Comparison of ENCODE assay signal across 26 cellular contexts in the genomic region with DNA sequence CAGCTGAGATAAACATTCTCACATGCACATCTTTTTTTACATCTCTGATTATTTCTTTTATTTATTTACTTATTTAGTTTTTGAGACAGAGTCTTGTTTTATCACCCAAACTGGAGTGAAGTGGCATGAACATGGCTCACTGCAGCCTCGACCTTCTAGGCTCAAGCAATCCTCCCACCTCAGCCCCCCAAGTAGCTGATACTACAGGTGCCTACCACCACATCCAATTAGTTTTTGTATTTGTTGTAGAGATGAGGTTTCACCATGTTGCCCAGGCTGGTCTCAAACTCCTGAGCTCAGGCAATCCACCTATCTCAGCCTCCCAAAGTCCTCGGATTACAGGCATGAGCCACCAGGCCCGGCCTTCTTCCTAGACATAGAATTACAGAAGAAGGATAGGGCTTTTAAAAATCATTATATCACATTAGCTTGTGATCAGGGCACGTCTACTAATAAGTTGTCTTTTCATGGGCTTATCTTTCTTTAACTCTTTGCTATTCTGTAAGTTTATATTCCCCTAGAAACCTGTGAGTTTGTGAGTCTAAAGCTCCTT. TPM values are rescaled to one million over a fixed set of nuclear protein-coding genes. Genes with fewer than 3 reads are reported as not detected.
"Had no signal": no experiment of that assay in that cellular context is flagged by ENCODE, and none has a peak within 500 bp of the region (broad histone marks: within the 10 kb centered on the region; RNA-seq: fewer than 3 reads in every experiment).

No MANE protein-coding gene starts in this region.

- H3K4me3 ChIP-seq: MG63, SJSA1, SK-N-MC had no signal

- ATAC-seq: Panc1, PC-3 had no signal

- H3K27ac ChIP-seq: RWPE1, SJSA1, SK-N-MC had no signal

- DNase-seq: Karpas-422; KG1; MG63; NCI-H1092; NCI-H1105 treated with DMSO at 0.1 percent for 48 hours; NCI-H1417 treated with DMSO at 0.1 percent for 48 hours; NCI-H146; NCI-H187; NCI-H2029; NCI-H2081 treated with DMSO at 0.1 percent for 48 hours; NCI-H2171; NCI-H226; NCI-H446; NCI-H510A; NCI-H524 treated with DMSO at 0.1 percent for 48 hours; NCI-H69; NCI-H774; NK-92 treated with Interleukin-12 subunit alpha and Interleukin-12 subunit beta, amount 100 ng/mL, for 24 hours; PC-3; SIG-M5 had no signal

- H3K27me3 ChIP-seq: MG63, SJSA1 had no signal

- H3K9me3 ChIP-seq: MG63, SJSA1 had no signal

- H3K36me3 ChIP-seq: MG63, SJSA1 had no signal

- H3K4me1 ChIP-seq: SJSA1 had no signal

RNA-seq across cellular contexts. Expression of a gene that starts 5.9 kb away (rescaled TPM):
- total RNA-seq: HT-29, OCI-LY7, PC-3 had no signal

RNA-seq across cellular contexts. Expression of a gene that starts 48.2 kb away (rescaled TPM):
- total RNA-seq: HT-29, OCI-LY7, PC-3, SJSA1 had no signal
